In genomic region chr10:6202684-6203330, GRCh38 we compare ENCODE assay signal across 1 cellular context.
TF ChIP-seq lines count a peak whose summit lies in the region.

TSS of gene PFKFB3 (plus strand) at chr10:6202932. CDS start at chr10:6203261, 329 bp downstream.

TF ChIP-seq in WTC11, 78 proteins besides CTCF, POLR2A, EP300 and RAD21 (continued from another document):
- TF ChIP-seq AR (CRISPR knock-in tag; IDR thresholded peaks at IDR 0.05) = no peak
